In the genomic region with DNA sequence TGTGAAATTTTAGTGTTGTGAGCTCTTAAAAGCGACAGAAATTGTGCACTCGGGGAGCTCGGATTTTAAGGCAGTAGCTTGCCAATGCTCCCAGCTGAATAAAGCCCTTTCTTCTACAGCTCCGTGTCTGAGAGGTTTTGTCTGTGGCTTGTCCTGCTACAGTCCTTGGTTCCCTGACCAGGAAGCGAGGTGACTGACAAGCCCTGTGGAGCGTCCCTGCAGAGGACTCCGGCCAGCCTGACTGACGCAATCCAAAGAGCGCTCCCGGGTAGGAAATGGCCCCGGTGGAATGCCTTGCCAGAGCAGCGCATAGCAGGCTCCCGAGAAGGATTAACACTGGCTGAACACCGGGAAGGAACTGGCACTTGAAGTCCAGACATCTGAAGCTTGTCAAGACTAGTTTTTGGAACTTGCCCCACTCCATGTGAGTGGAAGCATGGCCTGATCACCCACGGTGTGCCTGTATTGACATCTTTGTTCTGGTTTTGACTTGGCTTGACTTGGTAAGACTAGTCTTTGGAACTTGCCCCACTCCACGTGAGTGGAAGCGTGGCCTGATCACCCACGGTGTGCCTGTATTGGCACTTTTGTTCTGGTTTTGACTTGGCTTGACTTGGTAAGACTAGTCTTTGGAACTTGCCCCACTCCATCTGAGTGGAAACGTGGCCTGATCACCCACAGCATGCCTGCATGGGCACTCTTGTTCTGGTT, we compare ENCODE assay signal across 9 cellular contexts. TPM values are rescaled to one million over a fixed set of nuclear protein-coding genes. Genes with fewer than 3 reads are reported as not detected.
DNase-seq lines count a peak whose midpoint lies in the region; ATAC-seq and TF ChIP-seq lines count a peak whose summit lies in the region.
"Not testable (repeated sequence)": the region's sequence is repeated elsewhere in the genome, so short reads cannot be mapped to it uniquely, and the experiment has no call there.
"Had no signal": no experiment of that assay in that cellular context is flagged by ENCODE, and none has a peak within 500 bp of the region (broad histone marks: within the 10 kb centered on the region; RNA-seq: fewer than 3 reads in every experiment).

No MANE protein-coding gene starts in this region.

- H3K9me3 Mint-ChIP-seq in activated naive CD4-positive, alpha-beta T cell treated with anti-CD3 and anti-CD28 coated beads, Interleukin-2, amount 10 ng/mL, durations not matched to agents 7 days and 5 days; naive thymus-derived CD4-positive, alpha-beta T cell: not testable (repeated sequence)

- DNase-seq in ACHN (peak; percentile 88), GM13977 (ENCODE audit: low spot score) (peak; percentile 8), ecto neural progenitor cell (ENCODE audit: low spot score) (peak; percentile 63), hippocampal formation (lab: John Stamatoyannopoulos, UW) (peak; percentile 36 to 44), spleen (peak; percentile 85)
- not testable (repeated sequence) for DNase-seq in Peyer's patch; activated naive CD4-positive, alpha-beta T cell treated with anti-CD3 and anti-CD28 coated beads, Interleukin-2, amount 10 ng/mL, durations not matched to agents 7 days and 5 days; naive thymus-derived CD4-positive, alpha-beta T cell

- not testable (repeated sequence) for TF ChIP-seq CTCF in GM13977 (IDR thresholded peaks at IDR 0.05; ENCODE audit: extremely low read depth, insufficient read depth, missing control alignments); Peyer's patch (IDR thresholded peaks at IDR 0.05); spleen (IDR thresholded peaks at IDR 0.05 in 8 of 11, conservative IDR thresholded peaks at IDR 0.05 in 3 of 11)

- CTCF ChIA-PET in activated naive CD4-positive, alpha-beta T cell treated with anti-CD3 and anti-CD28 coated beads, Interleukin-2, amount 10 ng/mL, durations not matched to agents 7 days and 5 days (lab: Charles Lee), result interaction anchor here (0.6 to 5.6 kb wide), 11 partner anchors 8 to 539 kb away, joined by 3 to 59 read pairs (median 4); partner anchors contain the start of genes AGBL3 and TMEM140
- CTCF ChIA-PET in naive thymus-derived CD4-positive, alpha-beta T cell (lab: Charles Lee), result interaction anchor here (0.6 to 3.9 kb wide), 9 partner anchors 7 to 538 kb away, joined by 3 to 23 read pairs (median 4); partner anchors contain the start of genes AGBL3 and TMEM140

- H3K27ac ChIP-seq in Peyer's patch, result peak overlapping the region; percentile 69 to 96 (median 96)
- H3K27ac ChIP-seq in naive thymus-derived CD4-positive, alpha-beta T cell (ENCODE audit: low read depth, low read length), result peak overlapping the region; percentile 95
- peak overlapping the region; percentile 85 to 100 (median 98) for H3K27ac ChIP-seq in spleen

- not testable (repeated sequence) for ATAC-seq in naive thymus-derived CD4-positive, alpha-beta T cell

- peak overlapping the region; percentile 78 for H3K4me3 Mint-ChIP-seq in activated naive CD4-positive, alpha-beta T cell treated with anti-CD3 and anti-CD28 coated beads, Interleukin-2, amount 10 ng/mL, durations not matched to agents 7 days and 5 days
- peak overlapping the region; percentile 66 to 93 (median 85) for H3K4me3 Mint-ChIP-seq in naive thymus-derived CD4-positive, alpha-beta T cell

- H3K27ac Mint-ChIP-seq in activated naive CD4-positive, alpha-beta T cell treated with anti-CD3 and anti-CD28 coated beads, Interleukin-2, amount 10 ng/mL, durations not matched to agents 7 days and 5 days, result peak overlapping the region; percentile 92
- H3K27ac Mint-ChIP-seq in naive thymus-derived CD4-positive, alpha-beta T cell, result peak overlapping the region; percentile 18 to 98 (median 94)

- not testable (repeated sequence) for TF ChIP-seq POLR2A in Peyer's patch (IDR thresholded peaks at IDR 0.05); spleen (IDR thresholded peaks at IDR 0.05)

- H3K4me1 ChIP-seq in Peyer's patch (peaks cover 3 to 33% (median 6%) of the 10 kb centered on the region in 4 donors), spleen (peaks cover 32 to 51% (median 45%) of the 10 kb centered on the region in 6 donors)
- peaks cover 16 to 29% of the 10 kb centered on the region in 2 donors for H3K4me1 ChIP-seq in naive thymus-derived CD4-positive, alpha-beta T cell (ENCODE audit: control insufficient read depth in 2 of 2, insufficient read depth in 2 of 2, low read length in 2 of 2)

- H3K4me3 ChIP-seq in Peyer's patch; naive thymus-derived CD4-positive, alpha-beta T cell (ENCODE audit: low read length): not testable (repeated sequence)
- peak overlapping the region in 1 of 8 donors; percentile 79 for H3K4me3 ChIP-seq in spleen

- H3K27me3 ChIP-seq in Peyer's patch; naive thymus-derived CD4-positive, alpha-beta T cell (ENCODE audit: control insufficient read depth in 2 of 2, insufficient read depth in 2 of 2, low read length in 2 of 2); spleen (replicated peaks in 1 of 7): not testable (repeated sequence)

- peaks cover 30% of the 10 kb centered on the region for H3K36me3 Mint-ChIP-seq in activated naive CD4-positive, alpha-beta T cell treated with anti-CD3 and anti-CD28 coated beads, Interleukin-2, amount 10 ng/mL, durations not matched to agents 7 days and 5 days
- H3K36me3 Mint-ChIP-seq in naive thymus-derived CD4-positive, alpha-beta T cell, result peaks cover 3 to 29% (median 19%) of the 10 kb centered on the region in 5 donors

- intact Hi-C loops in naive thymus-derived CD4-positive, alpha-beta T cell (cut with micrococcal nuclease), result loop anchor here (2.0 to 10.0 kb wide), 7 partner anchors 124 to 805 kb away; partner anchors contain the start of genes AKR1B1 (in 2 of the 2) and MTPN (in 1 of the 2)
- intact Hi-C loops in spleen (cut with DNase I; ENCODE audit: low total_unique reads), result not testable (repeated sequence)

- H3K36me3 ChIP-seq in Peyer's patch (peaks cover 0 to 17% (median 0%) of the 10 kb centered on the region in 3 donors), spleen (peaks cover 0 to 23% (median 10%) of the 10 kb centered on the region in 6 donors)
- H3K36me3 ChIP-seq in naive thymus-derived CD4-positive, alpha-beta T cell (ENCODE audit: control insufficient read depth in 2 of 3, insufficient read depth in 3 of 3, low read length in 3 of 3), result peaks cover 0 to 15% (median 0%) of the 10 kb centered on the region in 3 experiments

- POLR2A ChIA-PET in naive thymus-derived CD4-positive, alpha-beta T cell (lab: Charles Lee), result interaction anchor here (0.7 to 12.9 kb wide), 8 partner anchors 11 to 538 kb away, joined by 3 to 183 read pairs (median 6); partner anchors contain the start of genes AGBL3, TMEM140 and WDR91

- H3K4me1 Mint-ChIP-seq in activated naive CD4-positive, alpha-beta T cell treated with anti-CD3 and anti-CD28 coated beads, Interleukin-2, amount 10 ng/mL, durations not matched to agents 7 days and 5 days, result peaks cover 45% of the 10 kb centered on the region
- peaks cover 26 to 47% (median 41%) of the 10 kb centered on the region in 7 donors for H3K4me1 Mint-ChIP-seq in naive thymus-derived CD4-positive, alpha-beta T cell

- H3K27me3 Mint-ChIP-seq in activated naive CD4-positive, alpha-beta T cell treated with anti-CD3 and anti-CD28 coated beads, Interleukin-2, amount 10 ng/mL, durations not matched to agents 7 days and 5 days; naive thymus-derived CD4-positive, alpha-beta T cell: not testable (repeated sequence)

- in situ Hi-C loops in ACHN (cut with HindIII; ENCODE audit: low pct_ligation_motif_present, low pct_unique_long_range_greater_than_20kb, low sequenced_read_pairs), result loop anchor here (25.0 kb wide), 1 partner anchor 184 kb away; the partner anchor contains the start of gene AGBL3
- in situ Hi-C loops in GM13977 (cut with MboI; ENCODE audit: low pct_unique_long_range_greater_than_20kb, low sequenced_read_pairs, unreplicated experiment), result not testable (repeated sequence)

- H3K9me3 ChIP-seq in Peyer's patch; naive thymus-derived CD4-positive, alpha-beta T cell (ENCODE audit: control insufficient read depth in 2 of 3, low read length in 3 of 3); spleen: not testable (repeated sequence)

- 54 to 78% (median 74%) methylated on average over 16 to 19 of the region's 19 CpGs for WGBS in spleen, 5 donors

RNA-seq across cellular contexts. Expression of gene CYREN, which starts 1.2 kb away (rescaled TPM):
- total RNA-seq in Peyer's patch (10 to 100 TPM; 32.4 to 66.8 (median 42.5) TPM), spleen (10 to 100 TPM; 37.8 to 55.0 (median 48.2) TPM)
- 10 to 100 TPM; 25.6 to 50.7 (median 32.0) TPM for total RNA-seq in naive thymus-derived CD4-positive, alpha-beta T cell
- polyA plus RNA-seq in naive thymus-derived CD4-positive, alpha-beta T cell, result 10 to 100 TPM; 51.6 to 67.9 TPM
- polyA plus RNA-seq in spleen, result 10 to 100 TPM; 21.2 to 36.8 (median 23.5) TPM

RNA-seq across cellular contexts. Expression of gene TMEM140, which starts 23.9 kb away (rescaled TPM):
- total RNA-seq in Peyer's patch (10 to 100 TPM; 33.4 to 39.6 (median 36.5) TPM), spleen (10 to 100 TPM; 40.3 to 76.1 (median 45.4) TPM)
- 10 to 100 TPM; 17.8 to 44.7 (median 20.4) TPM for total RNA-seq in naive thymus-derived CD4-positive, alpha-beta T cell
- 10 to 100 TPM; 16.8 to 29.4 TPM for polyA plus RNA-seq in naive thymus-derived CD4-positive, alpha-beta T cell
- polyA plus RNA-seq in spleen, result 10 to 100 TPM in 2 of 3 donors, 1 to 10 TPM in 1; 7.0 to 16.6 (median 16.3) TPM
- total RNA-seq: A673 had no signal

RNA-seq across cellular contexts. Expression of gene WDR91, which starts 39.6 kb away (rescaled TPM):
- total RNA-seq in Peyer's patch (10 to 100 TPM in 3 of 4 donors, 1 to 10 TPM in 1; 6.7 to 44.6 (median 22.2) TPM), spleen (10 to 100 TPM; 15.1 to 31.3 (median 23.8) TPM)
- total RNA-seq in naive thymus-derived CD4-positive, alpha-beta T cell, result 10 to 100 TPM; 18.2 to 59.2 (median 37.0) TPM
- 1 to 10 TPM; 3.5 to 9.3 TPM for polyA plus RNA-seq in naive thymus-derived CD4-positive, alpha-beta T cell
- 10 to 100 TPM in 2 of 3 donors, 1 to 10 TPM in 1; 6.9 to 12.2 (median 11.4) TPM for polyA plus RNA-seq in spleen
